In genomic region chr1:154478639-154479038, GRCh38 we compare ENCODE assay signal across 9 cellular contexts. TPM values are rescaled to one million over a fixed set of nuclear protein-coding genes. Genes with fewer than 3 reads are reported as not detected.
A peak's percentile ranks its signal among the peaks of the same experiment; 100 is the strongest.
DNase-seq lines count a peak whose midpoint lies in the region; ATAC-seq and TF ChIP-seq lines count a peak whose summit lies in the region.
"Had no signal": no experiment of that assay in that cellular context is flagged by ENCODE, and none has a peak within 500 bp of the region (broad histone marks: within the 10 kb centered on the region; RNA-seq: fewer than 3 reads in every experiment).

No MANE protein-coding gene starts in this region.

- H3K4me2 ChIP-seq in HCT116 (ENCODE audit: low read length) = no peak overlapping the region

- no peak overlapping the region for H3K9ac ChIP-seq in HCT116 (ENCODE audit: low read length)

- intact Hi-C loops in HCT116 (cut with micrococcal nuclease) = loop anchor here (1.0 to 10.0 kb wide), 3 partner anchors 73 to 294 kb away; partner anchors contain the start of genes ATP8B2 and IL6R
- intact Hi-C loops in activated T-helper 1 cell treated with anti-CD3 and anti-CD28 coated beads, Interleukin-12 subunit alpha, Interleukin-12 subunit beta, Interleukin-2, Interleukin-4 antibody, amounts not matched to agents 30 ng/mL and 10 ng/mL and 1 ng/mL, durations not matched to agents 14 hours and 24 hours and 36 hours (cut with micrococcal nuclease) = loop anchor here (1.0 to 5.0 kb wide), 5 partner anchors 36 to 459 kb away; partner anchors contain the start of genes IL6R and PMVK

- no TSS peak for BruUV-seq in HCT116 (replicated peaks; lab: Mats Ljungman, UMichigan)

- H3K4me1 ChIP-seq in HCT116 (ENCODE audit: control insufficient read depth in 1 of 2, insufficient read depth in 2 of 2, low read length in 2 of 2) = peaks cover 15 to 59% of the 10 kb centered on the region in 2 experiments

- ATAC-seq in HCT116 = no peak
- no peak for ATAC-seq in omental fat pad (ENCODE audit: low FRiP score)

- POLR2A ChIA-PET in HCT116 (lab: Charles Lee) = interaction anchor here (1.1 kb wide), 1 partner anchor 126 kb away, joined by 3 read pairs; no protein-coding TSS in a partner anchor

- peaks cover 14% of the 10 kb centered on the region for H3K4me1 Mint-ChIP-seq in activated T-helper 1 cell treated with anti-CD3 and anti-CD28 coated beads, Interleukin-12 subunit alpha, Interleukin-12 subunit beta, Interleukin-2, Interleukin-4 antibody, amounts not matched to agents 30 ng/mL and 10 ng/mL and 1 ng/mL, durations not matched to agents 14 hours and 24 hours and 36 hours (ENCODE audit: low read depth)

- H3K4me3 Mint-ChIP-seq in activated T-helper 1 cell treated with anti-CD3 and anti-CD28 coated beads, Interleukin-12 subunit alpha, Interleukin-12 subunit beta, Interleukin-2, Interleukin-4 antibody, amounts not matched to agents 30 ng/mL and 10 ng/mL and 1 ng/mL, durations not matched to agents 14 hours and 24 hours and 36 hours = no peak overlapping the region

- no peaks in the 10 kb centered on the region for H3K9me3 Mint-ChIP-seq in activated T-helper 1 cell treated with anti-CD3 and anti-CD28 coated beads, Interleukin-12 subunit alpha, Interleukin-12 subunit beta, Interleukin-2, Interleukin-4 antibody, amounts not matched to agents 30 ng/mL and 10 ng/mL and 1 ng/mL, durations not matched to agents 14 hours and 24 hours and 36 hours

- CTCF ChIA-PET in HCT116 (lab: Charles Lee) = interaction anchor here (1.1 to 4.0 kb wide), 4 partner anchors 58 to 391 kb away, joined by 4 to 62 read pairs (median 4); partner anchors contain the start of gene KCNN3

- no peak overlapping the region for H3K27ac ChIP-seq in HCT116 (ENCODE audit: low read depth, low read length)

- RAD21 ChIA-PET in HCT116 (lab: Charles Lee; ENCODE audit: low non-redundant PET in 1 of 2, low total read pairs in 2 of 2, uncharacterized antibody in 2 of 2, unreplicated experiment in 2 of 2) = interaction anchor here (1.2 to 1.3 kb wide), 2 partner anchors 68 kb away, joined by 6 to 7 read pairs; no protein-coding TSS in a partner anchor

- H3K27ac Mint-ChIP-seq in activated T-helper 1 cell treated with anti-CD3 and anti-CD28 coated beads, Interleukin-12 subunit alpha, Interleukin-12 subunit beta, Interleukin-2, Interleukin-4 antibody, amounts not matched to agents 30 ng/mL and 10 ng/mL and 1 ng/mL, durations not matched to agents 14 hours and 24 hours and 36 hours = no peak overlapping the region

- no peaks in the 10 kb centered on the region for H4K20me1 ChIP-seq in HCT116 (ENCODE audit: insufficient read depth)

- no peak for TF ChIP-seq POLR2A in HCT116 (IDR thresholded peaks at IDR 0.05; ENCODE audit: borderline replicate concordance, extremely low read depth, insufficient read depth, insufficient read length)

- DNase-seq in CD1c-positive myeloid dendritic cell (ENCODE audit: extremely low spot score) (peak; percentile 88), HCT116 (ENCODE audit: low read depth, low spot score) (no peak), SKM-1 treated with dmso at 0.1 percent for 144 hours (lab: John Stamatoyannopoulos, UW; ENCODE audit: unreplicated experiment) (peak; percentile 93), fibroblast of pulmonary artery (ENCODE audit: low read depth) (peak; percentile 62), omental fat pad (ENCODE audit: low spot score) (no peak), islet precursor cell (no peak), NCI-H510A treated with DMSO at 0.1 percent for 48 hours (lab: John Stamatoyannopoulos, UW) (no peak)
- DNase-seq in activated T-helper 1 cell treated with anti-CD3 and anti-CD28 coated beads, Interleukin-12 subunit alpha, Interleukin-12 subunit beta, Interleukin-2, Interleukin-4 antibody, amounts not matched to agents 30 ng/mL and 10 ng/mL and 1 ng/mL, durations not matched to agents 14 hours and 24 hours and 36 hours (ENCODE audit: low spot score) = no peak
- DNase-seq: substantia nigra had no signal

- no peaks in the 10 kb centered on the region for H3K27me3 ChIP-seq in HCT116 (ENCODE audit: insufficient read depth, low read length)

- H3K79me2 ChIP-seq in HCT116 (ENCODE audit: insufficient read depth, low read length) = no peaks in the 10 kb centered on the region

- H3K36me3 ChIP-seq in HCT116 (ENCODE audit: control insufficient read depth in 1 of 2, insufficient read depth in 2 of 2, low read length in 2 of 2) = no peaks in the 10 kb centered on the region

- H3K9me2 ChIP-seq in HCT116 (ENCODE audit: insufficient read depth) = no peaks in the 10 kb centered on the region

- H3K27me3 Mint-ChIP-seq in activated T-helper 1 cell treated with anti-CD3 and anti-CD28 coated beads, Interleukin-12 subunit alpha, Interleukin-12 subunit beta, Interleukin-2, Interleukin-4 antibody, amounts not matched to agents 30 ng/mL and 10 ng/mL and 1 ng/mL, durations not matched to agents 14 hours and 24 hours and 36 hours (ENCODE audit: insufficient read depth) = peaks cover 6% of the 10 kb centered on the region

- no peaks in the 10 kb centered on the region for H3K9me3 ChIP-seq in HCT116 (ENCODE audit: control insufficient read depth in 1 of 2, insufficient read depth in 1 of 2, low read depth in 1 of 2, low read length in 2 of 2)

- H3K4me3 ChIP-seq in HCT116 (replicated peaks in 1 of 2; ENCODE audit: low read depth in 1 of 2, low read length in 2 of 2) (no peak overlapping the region), fibroblast of pulmonary artery (replicated peaks; ENCODE audit: low read depth, low read length) (no peak overlapping the region)

- peak overlapping the region; percentile 72 for H2AFZ ChIP-seq in HCT116 (ENCODE audit: low read depth, low read length, poor library complexity, severe bottlenecking)

- TF ChIP-seq RAD21 in HCT116 (IDR thresholded peaks at IDR 0.05; ENCODE audit: low read depth) = peak; percentile 77

- TF ChIP-seq CTCF in HCT116 (IDR thresholded peaks at IDR 0.05 in 2 of 3, conservative IDR thresholded peaks at IDR 0.05 in 1 of 3; ENCODE audit: borderline replicate concordance in 1 of 3, insufficient read depth in 1 of 3, low read depth in 2 of 3, low read length in 2 of 3) = peak in 2 of 3 experiments; percentile 16 to 65; a peak in 2 of 6 replicates
- TF ChIP-seq CTCF in fibroblast of pulmonary artery (IDR thresholded peaks at IDR 0.05; ENCODE audit: low read length, missing control alignments) = peak; percentile 18
- no peak for TF ChIP-seq CTCF in omental fat pad (IDR thresholded peaks at IDR 0.05)

- no peaks in the 10 kb centered on the region for H3K36me3 Mint-ChIP-seq in activated T-helper 1 cell treated with anti-CD3 and anti-CD28 coated beads, Interleukin-12 subunit alpha, Interleukin-12 subunit beta, Interleukin-2, Interleukin-4 antibody, amounts not matched to agents 30 ng/mL and 10 ng/mL and 1 ng/mL, durations not matched to agents 14 hours and 24 hours and 36 hours (ENCODE audit: low read depth)

TF ChIP-seq in HCT116, 20 proteins besides CTCF, POLR2A, EP300 and RAD21:
- peak; percentile 23; the same call in 1 of the 2 replicates for TF ChIP-seq MAX (IDR thresholded peaks at IDR 0.05)
- no peak for TF ChIP-seq CEBPB (IDR thresholded peaks at IDR 0.05; ENCODE audit: low read depth)
TF ChIP-seq in HCT116: peak in this region for 1.

RNA-seq across cellular contexts. Expression of gene TDRD10, which starts 23.4 kb away (rescaled TPM):
- total RNA-seq in HCT116 (2021; ENCODE audit: unreplicated experiment) = not detected
- polyA plus RNA-seq in HCT116 (2012) = not detected in 2 replicates
- not detected in 2 replicates for total RNA-seq in activated T-helper 1 cell treated with anti-CD3 and anti-CD28 coated beads, Interleukin-12 subunit alpha, Interleukin-12 subunit beta, Interleukin-2, Interleukin-4 antibody, amounts not matched to agents 30 ng/mL and 10 ng/mL and 1 ng/mL, durations not matched to agents 14 hours and 24 hours and 36 hours
- 10 to 100 TPM in 1 of 4 donors, 1 to 10 TPM in 3; 6.4 to 15.3 (median 7.7) TPM for total RNA-seq in omental fat pad

RNA-seq across cellular contexts. Expression of gene SHE, which starts 23.6 kb away (rescaled TPM):
- total RNA-seq in HCT116 (2021; ENCODE audit: unreplicated experiment) (not detected), omental fat pad (10 to 100 TPM; 15.6 to 77.9 (median 25.4) TPM)
- not detected in 2 replicates for polyA plus RNA-seq in HCT116 (2012)
- total RNA-seq in activated T-helper 1 cell treated with anti-CD3 and anti-CD28 coated beads, Interleukin-12 subunit alpha, Interleukin-12 subunit beta, Interleukin-2, Interleukin-4 antibody, amounts not matched to agents 30 ng/mL and 10 ng/mL and 1 ng/mL, durations not matched to agents 14 hours and 24 hours and 36 hours = not detected in 2 replicates

Comparison
In these comparisons a context has a peak if more than half of its experiments do, and no peak if none do; other contexts are left out.
1. DNase-seq: peak in CD1c-positive myeloid dendritic cell (single experiment), SKM-1 treated with dmso at 0.1 percent for 144 hours (single experiment) and fibroblast of pulmonary artery (single experiment); none in HCT116 (single experiment), activated T-helper 1 cell treated with anti-CD3 and anti-CD28 coated beads, Interleukin-12 subunit alpha, Interleukin-12 subunit beta, Interleukin-2, Interleukin-4 antibody, amounts not matched to agents 30 ng/mL and 10 ng/mL and 1 ng/mL, durations not matched to agents 14 hours and 24 hours and 36 hours (single experiment), omental fat pad (single experiment), islet precursor cell (single experiment) and NCI-H510A treated with DMSO at 0.1 percent for 48 hours (single experiment).
2. CTCF ChIP-seq: peak in HCT116 (2 of 3) and fibroblast of pulmonary artery (single experiment); none in omental fat pad (0 of 3).
3. RNA of gene SHE, which starts 23.6 kb away (total RNA-seq): 15.6 to 77.9 TPM in omental fat pad; not detected in HCT116 (single experiment) and not detected in activated T-helper 1 cell treated with anti-CD3 and anti-CD28 coated beads, Interleukin-12 subunit alpha, Interleukin-12 subunit beta, Interleukin-2, Interleukin-4 antibody, amounts not matched to agents 30 ng/mL and 10 ng/mL and 1 ng/mL, durations not matched to agents 14 hours and 24 hours and 36 hours; every median in the first group is over 10 times any median in the second.